In genomic region chr3:84547971-84548970, GRCh38 we compare ENCODE assay signal across 8 cellular contexts.
DNase-seq lines count a peak whose midpoint lies in the region; ATAC-seq and TF ChIP-seq lines count a peak whose summit lies in the region.

No MANE protein-coding gene starts in this region.

- no peaks in the 10 kb centered on the region for H3K4me1 ChIP-seq in left lung

- no peaks in the 10 kb centered on the region for H3K36me3 ChIP-seq in left lung

- H3K36me3 Mint-ChIP-seq in brain, result no peaks in the 10 kb centered on the region

- intact Hi-C loops in left lung (cut with DNase I), result loop anchor here in 1 of 2 donors (10.0 kb wide), 1 partner anchor 1027 kb away; no protein-coding TSS in a partner anchor

- peaks cover 0 to 7% of the 10 kb centered on the region in 2 donors for H3K9me3 Mint-ChIP-seq in stimulated activated naive CD8-positive, alpha-beta T cell treated with anti-CD3 and anti-CD28 coated beads, Interleukin-15, amount 100 ng/mL, for 72 hours
- H3K9me3 Mint-ChIP-seq in brain, result peaks cover 0 to 7% (median 5%) of the 10 kb centered on the region in 5 experiments

- TF ChIP-seq CTCF in brain (conservative IDR thresholded peaks at IDR 0.05) (peak; percentile 66 to 69), left lung (IDR thresholded peaks at IDR 0.05) (peak in 1 of 2 donors; percentile 45)

- no peak overlapping the region for H3K4me3 ChIP-seq in left lung

- no peak overlapping the region for H3K27ac Mint-ChIP-seq in stimulated activated naive CD8-positive, alpha-beta T cell treated with anti-CD3 and anti-CD28 coated beads, Interleukin-15, amount 100 ng/mL, for 72 hours
- H3K27ac Mint-ChIP-seq in brain, result no peak overlapping the region

- H3K4me3 Mint-ChIP-seq in stimulated activated naive CD8-positive, alpha-beta T cell treated with anti-CD3 and anti-CD28 coated beads, Interleukin-15, amount 100 ng/mL, for 72 hours, result no peak overlapping the region
- no peak overlapping the region for H3K4me3 Mint-ChIP-seq in brain

- H3K27me3 Mint-ChIP-seq in stimulated activated naive CD8-positive, alpha-beta T cell treated with anti-CD3 and anti-CD28 coated beads, Interleukin-15, amount 100 ng/mL, for 72 hours, result no peaks in the 10 kb centered on the region
- H3K27me3 Mint-ChIP-seq in brain, result no peaks in the 10 kb centered on the region

- H3K27ac ChIP-seq in left lung, result no peak overlapping the region

- no peaks in the 10 kb centered on the region for H3K9me3 ChIP-seq in left lung

- no peak for DNase-seq in stimulated activated naive CD8-positive, alpha-beta T cell treated with anti-CD3 and anti-CD28 coated beads, Interleukin-15, Interleukin-2, amounts not matched to agents 100 U/mL and 50 U/mL, for 24 hours
- no peak for DNase-seq in stimulated activated naive CD8-positive, alpha-beta T cell treated with anti-CD3 and anti-CD28 coated beads, Interleukin-15, amount 100 ng/mL, for 72 hours
- DNase-seq in NCI-H2029 treated with DMSO at 0.1 percent for 48 hours (lab: John Stamatoyannopoulos, UW) (peak; percentile 94), left lung (no peak), epidermal melanocyte (ENCODE audit: insufficient read length, low spot score) (no peak), occipital lobe (lab: John Stamatoyannopoulos, UW) (no peak)

- H3K4me1 Mint-ChIP-seq in stimulated activated naive CD8-positive, alpha-beta T cell treated with anti-CD3 and anti-CD28 coated beads, Interleukin-15, amount 100 ng/mL, for 72 hours, result no peaks in the 10 kb centered on the region
- H3K4me1 Mint-ChIP-seq in brain, result no peaks in the 10 kb centered on the region

- peak; percentile 49 for ATAC-seq in stimulated activated naive CD8-positive, alpha-beta T cell treated with anti-CD3 and anti-CD28 coated beads, Interleukin-15, Interleukin-2, amounts not matched to agents 100 U/mL and 50 U/mL, for 24 hours
- ATAC-seq in stimulated activated naive CD8-positive, alpha-beta T cell treated with anti-CD3 and anti-CD28 coated beads, Interleukin-15, amount 100 ng/mL, for 72 hours, result no peak
- ATAC-seq in HG02981 (IDR thresholded peaks at IDR 0.05; ENCODE audit: unreplicated experiment) (peak; percentile 94), left lung (peak; percentile 97)

- H3K27me3 ChIP-seq in left lung, result no peaks in the 10 kb centered on the region
